Comparison of ENCODE assay signal across 8 cellular contexts in the genomic region with DNA sequence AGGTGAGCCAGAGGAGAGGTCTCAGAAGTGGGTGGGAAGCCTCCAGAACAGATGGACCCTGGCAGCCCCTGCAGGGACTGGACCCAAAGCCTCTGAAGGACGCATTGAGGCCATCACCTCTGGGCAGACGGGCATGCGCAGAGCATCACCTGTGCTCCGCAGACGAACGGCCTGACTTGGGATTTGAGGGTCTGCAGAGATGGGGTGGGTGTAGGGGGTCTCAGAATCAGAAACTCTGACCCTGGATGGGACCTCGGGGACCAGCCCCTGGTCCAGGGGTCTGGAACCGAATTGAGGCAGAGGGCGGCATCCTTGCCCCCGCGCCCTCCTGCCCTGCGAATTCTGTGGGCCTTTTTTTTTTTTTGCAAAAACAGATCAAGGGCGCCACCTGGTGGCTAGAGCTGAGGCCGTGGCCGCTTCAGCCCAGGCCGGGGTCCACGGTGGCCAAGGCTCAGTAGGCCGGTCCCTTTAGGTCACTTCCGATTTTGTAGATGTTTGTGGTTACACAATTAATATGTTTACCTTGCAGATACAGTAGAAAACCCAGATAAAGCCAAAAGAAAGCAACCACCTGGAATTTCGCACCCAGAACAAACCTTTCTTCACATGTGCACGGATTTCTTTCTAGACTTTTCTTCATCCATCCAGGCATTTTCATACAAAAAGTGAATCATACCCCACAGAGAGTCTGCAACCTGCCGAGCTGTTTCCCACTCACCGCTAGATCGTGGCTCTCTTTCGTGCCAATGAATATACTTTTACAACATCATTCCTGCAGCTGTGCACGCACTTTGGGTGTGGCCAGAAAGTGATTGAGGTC. TPM values are rescaled to one million over a fixed set of nuclear protein-coding genes. Genes with fewer than 3 reads are reported as not detected.
A peak's percentile ranks its signal among the peaks of the same experiment; 100 is the strongest.
DNase-seq lines count a peak whose midpoint lies in the region; ATAC-seq and FAIRE-seq lines count a peak whose summit lies in the region.

No MANE protein-coding gene starts in this region.

- H3K27me3 Mint-ChIP-seq in activated naive CD8-positive, alpha-beta T cell treated with anti-CD3 and anti-CD28 coated beads for 36 hours = no peaks in the 10 kb centered on the region

- no peaks in the 10 kb centered on the region for H3K4me1 ChIP-seq in right cardiac atrium (ENCODE audit: control insufficient read depth, insufficient read depth, low read length)

- peaks cover 6% of the 10 kb centered on the region for H3K4me1 Mint-ChIP-seq in activated naive CD8-positive, alpha-beta T cell treated with anti-CD3 and anti-CD28 coated beads for 36 hours

- FAIRE-seq in RCC 7860 (lab: Jason Lieb, UNC) = no peak

- intact Hi-C loops in right cardiac atrium (cut with DNase I) = loop anchor here in 2 of 4 donors (1.0 to 10.0 kb wide), 3 partner anchors 80 to 220 kb away; no protein-coding TSS in a partner anchor

- no peaks in the 10 kb centered on the region for H3K9me3 Mint-ChIP-seq in activated naive CD8-positive, alpha-beta T cell treated with anti-CD3 and anti-CD28 coated beads for 36 hours

- H3K9me3 ChIP-seq in right cardiac atrium (ENCODE audit: control insufficient read depth, low read length) = no peaks in the 10 kb centered on the region

- no peak overlapping the region for H3K27ac ChIP-seq in right cardiac atrium (ENCODE audit: low read length)

- DNase-seq in AG20443 (ENCODE audit: low spot score) = peak; percentile 85
- DNase-seq in GM19240 (ENCODE audit: insufficient read length, low spot score) = peak; percentile 70
- peak; percentile 10 for DNase-seq in RCC 7860 (ENCODE audit: low spot score)
- peak; percentile 40 for DNase-seq in activated naive CD8-positive, alpha-beta T cell treated with anti-CD3 and anti-CD28 coated beads for 36 hours
- peak; percentile 48 to 84 (median 82) for DNase-seq in right cardiac atrium
- DNase-seq in stimulated activated CD4-positive, alpha-beta T cell treated with anti-CD3 and anti-CD28 coated beads, Interleukin-2, amount 100 ng/mL, for 48 hours = peak; percentile 60 to 64
- no peak for DNase-seq in GOT3 (lab: John Stamatoyannopoulos, UW)

- no peak overlapping the region for H3K4me3 ChIP-seq in right cardiac atrium (ENCODE audit: low read length)

- H3K27me3 ChIP-seq in right cardiac atrium (ENCODE audit: control insufficient read depth, insufficient read depth) = no peaks in the 10 kb centered on the region

- H3K36me3 Mint-ChIP-seq in activated naive CD8-positive, alpha-beta T cell treated with anti-CD3 and anti-CD28 coated beads for 36 hours = no peaks in the 10 kb centered on the region

- WGBS in right cardiac atrium = 35% methylated on average over 26 of the region's 26 CpGs

- H3K27ac Mint-ChIP-seq in activated naive CD8-positive, alpha-beta T cell treated with anti-CD3 and anti-CD28 coated beads for 36 hours = no peak overlapping the region

- ATAC-seq in right cardiac atrium (peak; percentile 9 to 42), GM21528 (IDR thresholded peaks at IDR 0.05; ENCODE audit: low FRiP score, unreplicated experiment) (no peak)

- H3K4me3 Mint-ChIP-seq in activated naive CD8-positive, alpha-beta T cell treated with anti-CD3 and anti-CD28 coated beads for 36 hours = no peak overlapping the region

RNA-seq across cellular contexts. Expression of a gene that starts 25.9 kb away (rescaled TPM):
- 1 to 10 TPM in 1 of 2 experiments, under 1 TPM in 1; 0.68 to 1.2 TPM for total RNA-seq in activated naive CD8-positive, alpha-beta T cell treated with anti-CD3 and anti-CD28 coated beads for 36 hours
- under 1 TPM in 2 of 4 donors, not detected in 2; 0.23 to 0.38 TPM for total RNA-seq in right cardiac atrium
- 0.16 TPM for polyA plus RNA-seq in right cardiac atrium

RNA-seq across cellular contexts. Expression of a gene that starts 33.4 kb away (rescaled TPM):
- total RNA-seq in activated naive CD8-positive, alpha-beta T cell treated with anti-CD3 and anti-CD28 coated beads for 36 hours = not detected
- total RNA-seq in right cardiac atrium = 1 to 10 TPM in 1 of 4 donors, under 1 TPM in 3; 0.25 to 4.1 (median 0.61) TPM
- polyA plus RNA-seq in right cardiac atrium = 1.0 TPM
